ENCODE assay signal across 21 cellular contexts in genomic region chr2:9478526-9478925, GRCh38. TPM values are rescaled to one million over a fixed set of nuclear protein-coding genes. Genes with fewer than 3 reads are reported as not detected.
A peak's percentile ranks its signal among the peaks of the same experiment; 100 is the strongest.
DNase-seq lines count a peak whose midpoint lies in the region; ATAC-seq and TF ChIP-seq lines count a peak whose summit lies in the region.
"Had no signal": no experiment of that assay in that cellular context is flagged by ENCODE, and none has a peak within 500 bp of the region (broad histone marks: within the 10 kb centered on the region; RNA-seq: fewer than 3 reads in every experiment).

No MANE protein-coding gene starts in this region.

- no peak overlapping the region for H3K27ac ChIP-seq in heart left ventricle

- CTCF ChIA-PET in T-cell (lab: Charles Lee), result interaction anchor here in 1 of 2 donors (1.4 kb wide), 1 partner anchor 15 kb away, joined by 3 read pairs; no protein-coding TSS in a partner anchor

- no peaks in the 10 kb centered on the region for H3K27me3 Mint-ChIP-seq in activated naive CD4-positive, alpha-beta T cell treated with anti-CD3 and anti-CD28 coated beads, Interleukin-2, amount 50 U/mL, for 24 hours
- H3K27me3 Mint-ChIP-seq in T-cell (no peaks in the 10 kb centered on the region), immature natural killer cell (ENCODE audit: low read depth in 3 of 3) (peaks cover 0 to 12% (median 0%) of the 10 kb centered on the region in 3 donors)
- H3K27me3 Mint-ChIP-seq: natural killer cell treated with Interleukin-12 subunit alpha and Interleukin-12 subunit beta and Interleukin-15 and Interleukin-18, amount 100 ng/mL, for 72 hours; type B pancreatic cell had no signal

- intact Hi-C loops in heart left ventricle (cut with DNase I), result loop anchor here in 3 of 10 donors (5.0 to 10.0 kb wide), 4 partner anchors 74 to 296 kb away; partner anchors contain the start of gene ADAM17 (in 1 of the 3)

- H3K27me3 ChIP-seq in heart left ventricle, result no peaks in the 10 kb centered on the region
- H3K27me3 ChIP-seq: dorsolateral prefrontal cortex had no signal

- peaks cover 46% of the 10 kb centered on the region for H3K4me1 Mint-ChIP-seq in activated naive CD4-positive, alpha-beta T cell treated with anti-CD3 and anti-CD28 coated beads, Interleukin-2, amount 50 U/mL, for 24 hours
- H3K4me1 Mint-ChIP-seq in T-cell (peaks cover 43 to 55% (median 55%) of the 10 kb centered on the region in 3 donors), immature natural killer cell (peaks cover 37 to 55% of the 10 kb centered on the region in 2 donors)
- peaks cover 31% of the 10 kb centered on the region for H3K4me1 Mint-ChIP-seq in stimulated activated effector memory CD8-positive, alpha-beta T cell treated with anti-CD3 and anti-CD28 coated beads, Interleukin-12 subunit alpha, Interleukin-12 subunit beta, amount 100 ng/mL, for 72 hours

- POLR2A ChIA-PET in T-cell (lab: Charles Lee), result no interaction called here

- no peaks in the 10 kb centered on the region for H3K9me3 Mint-ChIP-seq in activated naive CD4-positive, alpha-beta T cell treated with anti-CD3 and anti-CD28 coated beads, Interleukin-2, amount 50 U/mL, for 24 hours
- H3K9me3 Mint-ChIP-seq in T-cell (no peaks in the 10 kb centered on the region), immature natural killer cell (no peaks in the 10 kb centered on the region)
- no peaks in the 10 kb centered on the region for H3K9me3 Mint-ChIP-seq in stimulated activated effector memory CD8-positive, alpha-beta T cell treated with anti-CD3 and anti-CD28 coated beads, Interleukin-12 subunit alpha, Interleukin-12 subunit beta, amount 100 ng/mL, for 72 hours
- H3K9me3 Mint-ChIP-seq: mesothelial cell of epicardium; natural killer cell treated with Interleukin-12 subunit alpha and Interleukin-12 subunit beta and Interleukin-15 and Interleukin-18, amount 100 ng/mL, for 72 hours; type B pancreatic cell had no signal

- no peak overlapping the region for H3K4me3 ChIP-seq in heart left ventricle
- H3K4me3 ChIP-seq: SK-N-MC had no signal

- peaks cover 0 to 70% (median 58%) of the 10 kb centered on the region in 9 donors for H3K36me3 ChIP-seq in heart left ventricle

- peaks cover 0 to 39% (median 30%) of the 10 kb centered on the region in 12 donors for H3K4me1 ChIP-seq in heart left ventricle

- no peak overlapping the region for H3K4me3 Mint-ChIP-seq in activated naive CD4-positive, alpha-beta T cell treated with anti-CD3 and anti-CD28 coated beads, Interleukin-2, amount 50 U/mL, for 24 hours
- H3K4me3 Mint-ChIP-seq in T-cell (no peak overlapping the region), immature natural killer cell (no peak overlapping the region)
- H3K4me3 Mint-ChIP-seq in stimulated activated effector memory CD8-positive, alpha-beta T cell treated with anti-CD3 and anti-CD28 coated beads, Interleukin-12 subunit alpha, Interleukin-12 subunit beta, amount 100 ng/mL, for 72 hours, result no peak overlapping the region
- H3K4me3 Mint-ChIP-seq: activated T-helper 1 cell treated with anti-CD3 and anti-CD28 coated beads, Interleukin-12 subunit alpha, Interleukin-12 subunit beta, Interleukin-2, Interleukin-4 antibody, amounts not matched to agents 30 ng/mL and 10 ng/mL and 1 ng/mL, durations not matched to agents 14 hours and 24 hours and 36 hours; mesothelial cell of epicardium; natural killer cell treated with Interleukin-12 subunit alpha and Interleukin-12 subunit beta and Interleukin-15 and Interleukin-18, amount 100 ng/mL, for 72 hours; type B pancreatic cell had no signal

- TF ChIP-seq CTCF in heart left ventricle (IDR thresholded peaks at IDR 0.05), result no peak

- H3K36me3 Mint-ChIP-seq in activated naive CD4-positive, alpha-beta T cell treated with anti-CD3 and anti-CD28 coated beads, Interleukin-2, amount 50 U/mL, for 24 hours, result peaks cover 9% of the 10 kb centered on the region
- H3K36me3 Mint-ChIP-seq in T-cell (peaks cover 34% of the 10 kb centered on the region), immature natural killer cell (peaks cover 0 to 15% (median 5%) of the 10 kb centered on the region in 3 donors)
- peaks cover 72% of the 10 kb centered on the region for H3K36me3 Mint-ChIP-seq in stimulated activated effector memory CD8-positive, alpha-beta T cell treated with anti-CD3 and anti-CD28 coated beads, Interleukin-12 subunit alpha, Interleukin-12 subunit beta, amount 100 ng/mL, for 72 hours

- ATAC-seq in T-cell (replicated peaks in 1 of 4) (no peak), HG02884 (IDR thresholded peaks at IDR 0.05; ENCODE audit: unreplicated experiment) (no peak), heart left ventricle (no peak), GM21423 (IDR thresholded peaks at IDR 0.05; ENCODE audit: unreplicated experiment) (no peak)
- no peak for ATAC-seq in stimulated activated effector memory CD8-positive, alpha-beta T cell treated with anti-CD3 and anti-CD28 coated beads, Interleukin-12 subunit alpha, Interleukin-12 subunit beta, amount 100 ng/mL, for 72 hours
- ATAC-seq: natural killer cell treated with Interleukin-12 subunit alpha and Interleukin-12 subunit beta and Interleukin-15 and Interleukin-18, amount 100 ng/mL, for 72 hours had no signal

- peak overlapping the region; percentile 1 for H3K27ac Mint-ChIP-seq in activated naive CD4-positive, alpha-beta T cell treated with anti-CD3 and anti-CD28 coated beads, Interleukin-2, amount 50 U/mL, for 24 hours
- H3K27ac Mint-ChIP-seq in T-cell (peak overlapping the region; percentile 44 to 76), immature natural killer cell (peak overlapping the region in 4 of 6 donors; percentile 1 to 61 (median 28))
- peak overlapping the region; percentile 61 for H3K27ac Mint-ChIP-seq in stimulated activated effector memory CD8-positive, alpha-beta T cell treated with anti-CD3 and anti-CD28 coated beads, Interleukin-12 subunit alpha, Interleukin-12 subunit beta, amount 100 ng/mL, for 72 hours
- H3K27ac Mint-ChIP-seq: activated T-helper 1 cell treated with anti-CD3 and anti-CD28 coated beads, Interleukin-12 subunit alpha, Interleukin-12 subunit beta, Interleukin-2, Interleukin-4 antibody, amounts not matched to agents 30 ng/mL and 10 ng/mL and 1 ng/mL, durations not matched to agents 14 hours and 24 hours and 36 hours; mesothelial cell of epicardium; type B pancreatic cell had no signal

- DNase-seq in activated naive CD4-positive, alpha-beta T cell (lab: John Stamatoyannopoulos, UW), result no peak
- no peak for DNase-seq in T-cell
- no peak for DNase-seq in immature natural killer cell
- DNase-seq in stimulated activated effector memory CD8-positive, alpha-beta T cell treated with anti-CD3 and anti-CD28 coated beads, Interleukin-12 subunit alpha, Interleukin-12 subunit beta, amount 100 ng/mL, for 72 hours (ENCODE audit: low spot score in 2 of 2), result no peak
- DNase-seq in heart left ventricle, result no peak
- DNase-seq: activated CD4-positive, alpha-beta T cell treated with anti-CD3 and anti-CD28 coated beads for 1 hour; dorsolateral prefrontal cortex; Kasumi-1; MV-4-11; NCI-H1436 treated with DMSO at 0.1 percent for 48 hours; NCI-H774; small intestine; stimulated activated CD8-positive, alpha-beta memory T cell treated with anti-CD3 and anti-CD28 coated beads, Interleukin-4, amount 100 ng/mL, for 48 hours had no signal

- H3K9me3 ChIP-seq in heart left ventricle, result no peaks in the 10 kb centered on the region

- 67 to 82% (median 76%) methylated on average over 3 of the region's 3 CpGs for WGBS in heart left ventricle, 4 donors

- TF ChIP-seq POLR2A in heart left ventricle (IDR thresholded peaks at IDR 0.05), result no peak

RNA-seq across cellular contexts. Expression of gene IAH1, which starts 4.2 kb away (rescaled TPM):
- total RNA-seq in T-cell (10 to 100 TPM; 44.9 to 54.8 (median 51.9) TPM), heart left ventricle (100 to 1,000 TPM in 1 of 9 donors, 10 to 100 TPM in 8; 58.4 to 101 (median 78.0) TPM)
- polyA plus RNA-seq in immature natural killer cell (10 to 100 TPM; 68.4 to 88.5 (median 85.4) TPM), heart left ventricle (100 to 1,000 TPM in 1 of 2 donors, 10 to 100 TPM in 1; 51.6 to 124 TPM)

RNA-seq across cellular contexts. Expression of gene CPSF3, which starts 55.1 kb away (rescaled TPM):
- 10 to 100 TPM; 16.0 to 25.1 (median 21.3) TPM for total RNA-seq in T-cell
- polyA plus RNA-seq in immature natural killer cell, result 10 to 100 TPM; 22.1 to 48.0 (median 35.2) TPM
- 10 to 100 TPM; 13.8 to 27.5 (median 18.3) TPM for total RNA-seq in heart left ventricle
- polyA plus RNA-seq in heart left ventricle, result 10 to 100 TPM; 12.0 to 21.9 TPM

RNA-seq across cellular contexts. Expression of gene ITGB1BP1, which starts 55.2 kb away (rescaled TPM):
- total RNA-seq in T-cell (10 to 100 TPM; 46.5 to 76.7 (median 69.0) TPM), heart left ventricle (100 to 1,000 TPM in 6 of 9 donors, 10 to 100 TPM in 3; 26.5 to 163 (median 104) TPM)
- polyA plus RNA-seq in immature natural killer cell (100 to 1,000 TPM; 157 to 212 (median 204) TPM), heart left ventricle (100 to 1,000 TPM in 1 of 2 donors, 10 to 100 TPM in 1; 85.6 to 165 TPM)

Comparison
In these comparisons a context has a peak if more than half of its experiments do, and no peak if none do; other contexts are left out.
1. H3K27ac Mint-ChIP-seq: peak in every context shown above with its lines; median percentile 61 in stimulated activated effector memory CD8-positive, alpha-beta T cell treated with anti-CD3 and anti-CD28 coated beads, Interleukin-12 subunit alpha, Interleukin-12 subunit beta, amount 100 ng/mL, for 72 hours; 60 in T-cell; 28 in immature natural killer cell; 1 in activated naive CD4-positive, alpha-beta T cell treated with anti-CD3 and anti-CD28 coated beads, Interleukin-2, amount 50 U/mL, for 24 hours.